In the genomic region with DNA sequence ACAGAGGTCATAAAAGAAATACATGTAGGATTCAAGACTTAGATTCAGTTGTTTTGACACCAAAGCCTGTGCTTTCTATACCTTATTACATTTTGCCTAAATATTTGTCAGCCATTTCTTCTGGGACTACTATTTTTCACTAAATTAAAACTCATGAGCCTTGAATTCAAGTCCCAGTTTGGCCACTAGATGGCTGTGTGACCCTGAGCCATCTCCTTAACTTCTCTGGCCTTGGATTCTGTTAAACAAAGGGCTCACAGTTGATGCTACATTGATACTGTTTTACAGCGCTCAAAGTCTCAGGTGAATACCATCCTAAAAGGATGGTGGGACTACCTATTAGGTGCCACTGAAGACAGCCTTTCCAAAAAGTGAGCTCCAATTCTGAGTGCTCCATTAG, we compare ENCODE assay signal across 8 cellular contexts. TPM values are rescaled to one million over a fixed set of nuclear protein-coding genes. Genes with fewer than 3 reads are reported as not detected.
A peak's percentile ranks its signal among the peaks of the same experiment; 100 is the strongest.
DNase-seq lines count a peak whose midpoint lies in the region; ATAC-seq, FAIRE-seq and TF ChIP-seq lines count a peak whose summit lies in the region.

No MANE protein-coding gene starts in this region.

- no peaks in the 10 kb centered on the region for H3K27me3 ChIP-seq in heart left ventricle
- no peaks in the 10 kb centered on the region for H3K27me3 ChIP-seq in GM12878 (replicated peaks in 1 of 2; ENCODE audit: control insufficient read depth in 2 of 2, insufficient read depth in 2 of 2, low read length in 1 of 2)
- no peaks in the 10 kb centered on the region for H3K27me3 ChIP-seq in CD4-positive, alpha-beta T cell (ENCODE audit: control insufficient read depth, insufficient read depth, low read length)

- no peak overlapping the region for H2AFZ ChIP-seq in GM12878 (ENCODE audit: control insufficient read depth, low read depth, low read length)

- peaks cover 2% of the 10 kb centered on the region for H3K9me3 Mint-ChIP-seq in neural crest cell
- peaks cover 6% of the 10 kb centered on the region for H3K9me3 Mint-ChIP-seq in CD4-positive, alpha-beta T cell

- no peaks in the 10 kb centered on the region for H4K20me1 ChIP-seq in GM12878 (ENCODE audit: control insufficient read depth, insufficient read depth)

- H3K9me3 ChIP-seq in heart left ventricle: peaks cover 0 to 5% (median 0%) of the 10 kb centered on the region in 12 donors
- H3K9me3 ChIP-seq in GM12878 (replicated peaks; ENCODE audit: control insufficient read depth, insufficient read depth, low read length): no peaks in the 10 kb centered on the region
- H3K9me3 ChIP-seq in CD4-positive, alpha-beta T cell (ENCODE audit: control insufficient read depth, low read length): no peaks in the 10 kb centered on the region

- SMC1A ChIA-PET in GM12878 (lab: Charles Lee; ENCODE audit: uncharacterized antibody, unreplicated experiment): interaction anchor here (0.9 to 3.6 kb wide), 12 partner anchors 10 to 339 kb away, joined by 3 to 16 read pairs (median 4); no protein-coding TSS in a partner anchor

- H3K9ac ChIP-seq in GM12878 (ENCODE audit: control insufficient read depth, insufficient read depth, low read length): no peak overlapping the region

- no peak overlapping the region for H3K4me3 Mint-ChIP-seq in neural crest cell
- no peak overlapping the region for H3K4me3 Mint-ChIP-seq in CD4-positive, alpha-beta T cell

- DNase-seq in heart left ventricle (no peak), left ventricle myocardium superior (no peak), HT1080 (ENCODE audit: low read depth) (peak; percentile 37), GM12878 (ENCODE audit: low read depth, low spot score) (peak; percentile 31), neural crest cell (ENCODE audit: low read depth, low spot score) (no peak), NCI-H226 (no peak)
- no peak for DNase-seq in CD4-positive, alpha-beta T cell
- DNase-seq in central memory CD4-positive, alpha-beta T cell: no peak

- CTCF ChIA-PET in GM12878 (lab: Yijun Ruan, JAX): interaction anchor here (0.6 to 4.8 kb wide), 15 partner anchors 13 to 539 kb away, joined by 3 to 54 read pairs (median 4); no protein-coding TSS in a partner anchor
- CTCF ChIA-PET in CD4-positive, alpha-beta T cell (lab: Charles Lee): no interaction called here

- TF ChIP-seq EP300 in GM12878 (IDR thresholded peaks at IDR 0.05; ENCODE audit: borderline replicate concordance in 1 of 2, control insufficient read depth in 1 of 2, low read depth in 2 of 2, low read length in 2 of 2): no peak

- H3K4me1 ChIP-seq in heart left ventricle (no peaks in the 10 kb centered on the region), GM12878 (ENCODE audit: control insufficient read depth, insufficient read depth, low read length) (no peaks in the 10 kb centered on the region)

- H3K27ac ChIP-seq in heart left ventricle (no peak overlapping the region), GM12878 (ENCODE audit: control insufficient read depth, insufficient read depth) (no peak overlapping the region)
- no peak overlapping the region for H3K27ac ChIP-seq in CD4-positive, alpha-beta T cell (ENCODE audit: low read depth, low read length)

- no peak overlapping the region for H3K4me2 ChIP-seq in GM12878 (ENCODE audit: control insufficient read depth, insufficient read depth)

- H3K36me3 Mint-ChIP-seq in neural crest cell (ENCODE audit: low read depth): no peaks in the 10 kb centered on the region
- H3K36me3 Mint-ChIP-seq in CD4-positive, alpha-beta T cell (ENCODE audit: low read depth): no peaks in the 10 kb centered on the region

- TF ChIP-seq CTCF in heart left ventricle (IDR thresholded peaks at IDR 0.05) (peak in 9 of 12 donors; percentile 16 to 38 (median 23)), GM12878 (IDR thresholded peaks at IDR 0.05 in 2 of 3, conservative IDR thresholded peaks at IDR 0.05 in 1 of 3; ENCODE audit: control insufficient read depth in 2 of 3, extremely low read depth in 1 of 3, insufficient read depth in 1 of 3, low read depth in 3 of 3, low read length in 3 of 3) (peak; percentile 43 to 59 (median 51)), neural crest cell (conservative IDR thresholded peaks at IDR 0.05) (peak; percentile 57)
- TF ChIP-seq CTCF in CD4-positive, alpha-beta T cell (IDR thresholded peaks at IDR 0.05): no peak

- H3K27me3 Mint-ChIP-seq in neural crest cell (ENCODE audit: low read depth): peaks cover 22% of the 10 kb centered on the region
- peaks cover 12% of the 10 kb centered on the region for H3K27me3 Mint-ChIP-seq in CD4-positive, alpha-beta T cell

- H3K4me1 Mint-ChIP-seq in neural crest cell: no peaks in the 10 kb centered on the region
- H3K4me1 Mint-ChIP-seq in CD4-positive, alpha-beta T cell (ENCODE audit: low read depth): no peaks in the 10 kb centered on the region

- H3K36me3 ChIP-seq in heart left ventricle (no peaks in the 10 kb centered on the region), GM12878 (ENCODE audit: control insufficient read depth in 2 of 2, insufficient read depth in 2 of 2, low read length in 1 of 2) (no peaks in the 10 kb centered on the region)

- RAD21 ChIA-PET in GM12878 (lab: Charles Lee; ENCODE audit: unreplicated experiment): interaction anchor here (1.8 to 2.0 kb wide), 2 partner anchors 40 to 43 kb away, joined by 7 to 10 read pairs; no protein-coding TSS in a partner anchor

- 72 to 81% (median 76%) methylated on average over 1 of the region's 1 CpG for WGBS in heart left ventricle, 4 donors
- WGBS in GM12878 (ENCODE audit: insufficient coverage, insufficient replicate concordance, low lambda C conversion rate, missing lambda C conversion rate): 35% methylated on average over 1 of the region's 1 CpG

- H3K4me3 ChIP-seq in heart left ventricle (no peak overlapping the region), GM12878 (no peak overlapping the region)

- TF ChIP-seq RAD21 in GM12878 (IDR thresholded peaks at IDR 0.05; ENCODE audit: insufficient read depth, low read depth, low read length): peak; percentile 41; the same call in 1 of the 2 replicates

- H3K27ac Mint-ChIP-seq in neural crest cell (ENCODE audit: unreplicated experiment): no peak overlapping the region
- H3K27ac Mint-ChIP-seq in CD4-positive, alpha-beta T cell: no peak overlapping the region

- H3K79me2 ChIP-seq in GM12878 (ENCODE audit: control insufficient read depth, insufficient read depth, low read length): no peaks in the 10 kb centered on the region

- POLR2A ChIA-PET in GM12878 (lab: Charles Lee): no interaction called here
- POLR2A ChIA-PET in CD4-positive, alpha-beta T cell (lab: Charles Lee): no interaction called here

- ATAC-seq in heart left ventricle (no peak), left ventricle myocardium superior (no peak), GM12878 (peak; percentile 86)
- no peak for ATAC-seq in CD4-positive, alpha-beta T cell (ENCODE audit: poor library complexity)

- intact Hi-C loops in heart left ventricle (cut with DNase I): no loop called here
- intact Hi-C loops in left ventricle myocardium superior (cut with micrococcal nuclease): no loop called here
- intact Hi-C loops in GM12878 (cut with micrococcal nuclease; ENCODE audit: unreplicated experiment): loop anchor here (1.0 to 10.0 kb wide), 5 partner anchors 42 to 539 kb away; no protein-coding TSS in a partner anchor
- intact Hi-C loops in CD4-positive, alpha-beta T cell (cut with DNase I, micrococcal nuclease): no loop called here

- TF ChIP-seq POLR2A in heart left ventricle (IDR thresholded peaks at IDR 0.05) (no peak), GM12878 (IDR thresholded peaks at IDR 0.05; ENCODE audit: low read depth, low read length) (no peak)

- in situ Hi-C loops in GM12878 (cut with MboI): no loop called here

- FAIRE-seq in GM12878 (lab: Jason Lieb, UNC): no peak

- BruUV-seq in GM12878 (replicated peaks; lab: Mats Ljungman, UMichigan): no TSS peak

TF ChIP-seq in GM12878, 131 proteins besides CTCF, POLR2A, EP300 and RAD21 (continues in another document):
- TF ChIP-seq CEBPB (IDR thresholded peaks at IDR 0.05; ENCODE audit: borderline replicate concordance in 1 of 2, low read depth in 2 of 2, low read length in 2 of 2): no peak
- TF ChIP-seq, protein P1, sequence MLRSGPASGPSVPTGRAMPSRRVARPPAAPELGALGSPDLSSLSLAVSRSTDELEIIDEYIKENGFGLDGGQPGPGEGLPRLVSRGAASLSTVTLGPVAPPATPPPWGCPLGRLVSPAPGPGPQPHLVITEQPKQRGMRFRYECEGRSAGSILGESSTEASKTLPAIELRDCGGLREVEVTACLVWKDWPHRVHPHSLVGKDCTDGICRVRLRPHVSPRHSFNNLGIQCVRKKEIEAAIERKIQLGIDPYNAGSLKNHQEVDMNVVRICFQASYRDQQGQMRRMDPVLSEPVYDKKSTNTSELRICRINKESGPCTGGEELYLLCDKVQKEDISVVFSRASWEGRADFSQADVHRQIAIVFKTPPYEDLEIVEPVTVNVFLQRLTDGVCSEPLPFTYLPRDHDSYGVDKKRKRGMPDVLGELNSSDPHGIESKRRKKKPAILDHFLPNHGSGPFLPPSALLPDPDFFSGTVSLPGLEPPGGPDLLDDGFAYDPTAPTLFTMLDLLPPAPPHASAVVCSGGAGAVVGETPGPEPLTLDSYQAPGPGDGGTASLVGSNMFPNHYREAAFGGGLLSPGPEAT (IDR thresholded peaks at IDR 0.05; ENCODE audit: low read depth): no peak
- TF ChIP-seq BMI1 (IDR thresholded peaks at IDR 0.05; ENCODE audit: borderline replicate concordance): no peak

RNA-seq across cellular contexts. Expression of gene CCDC198, which starts 39.6 kb away (rescaled TPM):
- not detected for total RNA-seq in heart left ventricle
- not detected for polyA plus RNA-seq in heart left ventricle
- total RNA-seq in left ventricle myocardium superior: not detected
- 0.70 and 1.7 TPM in 2 replicates for total RNA-seq in HT1080 (2014; rRNA removed; shearing (Covaris generic))
- 0.24 TPM in 1 of 2 replicates, not detected in the other for polyA plus RNA-seq in HT1080 (2015; cell fraction: cytosol; rRNA removed)
- 0.19 TPM in 1 of 2 replicates, not detected in the other for polyA plus RNA-seq in HT1080 (2015; cell fraction: nucleus; rRNA removed)
- total RNA-seq in GM12878 (2013; cell fraction: nucleolus; rRNA removed): 0.31 TPM in 1 of 2 replicates, not detected in the other
- 3.7 and 3.8 TPM in 2 replicates for total RNA-seq in GM12878 (2014; rRNA removed)
- total RNA-seq in GM12878 (2014; rRNA removed; fragmentation: Illumina TruSeq; extraction: Trizol): 2.8 and 3.5 TPM in 2 replicates
- 2.5 and 2.6 TPM in 2 replicates for total RNA-seq in GM12878 (2021)
- 30.9 TPM for polyA plus RNA-seq in GM12878 (2011; ENCODE audit: low read depth)
- polyA plus RNA-seq in GM12878 (2011; rRNA removed): 12.5 and 16.4 TPM in 2 replicates
- polyA plus RNA-seq in GM12878 (2011; cell fraction: cytosol; rRNA removed): 6.5 and 7.6 TPM in 2 replicates
- polyA plus RNA-seq in GM12878 (2011; cell fraction: nucleus; rRNA removed): 38.7 and 44.1 TPM in 2 replicates
- 1.0 and 1.5 TPM in 2 replicates for polyA plus RNA-seq in GM12878 (2012)
- 3.8 and 8.5 TPM in 2 replicates for polyA plus RNA-seq in GM12878 (2014; fragmentation: Illumina TruSeq; extraction: Trizol)
- polyA plus RNA-seq in GM12878 (2014; fragmentation: Nextera tagmentation; extraction: Ambion mirVana): 1 to 10 TPM; 1.3 to 1.9 TPM
- 1.6 and 3.1 TPM in 2 replicates for polyA plus RNA-seq in GM12878 (2014; rRNA removed)
- polyA plus RNA-seq in GM12878 (2016; fragmentation: Nextera tagmentation; extraction: Ambion mirVana): 1 to 10 TPM; 1.7 to 2.1 TPM
- 8.7 and 9.6 TPM in 2 replicates for polyA minus RNA-seq in GM12878 (2011; rRNA and poly(A)+ RNA removed)
- polyA minus RNA-seq in GM12878 (2011; cell fraction: cytosol; rRNA and poly(A)+ RNA removed): 3.7 and 5.2 TPM in 2 replicates
- polyA minus RNA-seq in GM12878 (2011; cell fraction: nucleus; rRNA and poly(A)+ RNA removed): 19.2 and 29.7 TPM in 2 replicates
- not detected in 2 replicates for total RNA-seq in neural crest cell
- not detected for total RNA-seq in CD4-positive, alpha-beta T cell

Comparison
In these comparisons a context has a peak if more than half of its experiments do, and no peak if none do; other contexts are left out.
1. DNase-seq: peak in HT1080 (single experiment) and GM12878 (single experiment); none in heart left ventricle (0 of 5), left ventricle myocardium superior (single experiment), neural crest cell (single experiment), NCI-H226 (single experiment), CD4-positive, alpha-beta T cell (0 of 10) and central memory CD4-positive, alpha-beta T cell (single experiment).